In genomic region chr2:16069663-16069932, GRCh38 we compare ENCODE assay signal across 1 cellular context.
TF ChIP-seq lines count a peak whose summit lies in the region.

No MANE protein-coding gene starts in this region.

TF ChIP-seq in HepG2, 621 proteins besides CTCF, POLR2A, EP300 and RAD21 (continued from another document and continues in another):
- TF ChIP-seq ZBTB40 (IDR thresholded peaks at IDR 0.05), result no peak
- TF ChIP-seq ZBTB40 (CRISPR knock-in tag; IDR thresholded peaks at IDR 0.05), result no peak
- peak; percentile 34 for TF ChIP-seq KDM2A (CRISPR knock-in tag; IDR thresholded peaks at IDR 0.05; ENCODE audit: borderline replicate concordance, low read depth)
- TF ChIP-seq NFYB (CRISPR knock-in tag; IDR thresholded peaks at IDR 0.05), result peak; percentile 57
- TF ChIP-seq SATB2 (CRISPR knock-in tag; IDR thresholded peaks at IDR 0.05), result no peak
- TF ChIP-seq NR3C1 (CRISPR knock-in tag; IDR thresholded peaks at IDR 0.05), result no peak
- TF ChIP-seq SNAPC2 (CRISPR knock-in tag; IDR thresholded peaks at IDR 0.05), result peak; percentile 44; the same call in 1 of the 2 replicates
- no peak for TF ChIP-seq PRMT3 (CRISPR knock-in tag; IDR thresholded peaks at IDR 0.05; ENCODE audit: borderline replicate concordance, low read depth)
- TF ChIP-seq ZBTB26 (CRISPR knock-in tag; IDR thresholded peaks at IDR 0.05; ENCODE audit: borderline replicate concordance), result peak; percentile 98
- TF ChIP-seq ZNF75D (CRISPR knock-in tag; IDR thresholded peaks at IDR 0.05; ENCODE audit: borderline replicate concordance), result no peak
- TF ChIP-seq TFAP4 (IDR thresholded peaks at IDR 0.05; ENCODE audit: borderline replicate concordance, low read depth), result no peak
- TF ChIP-seq SALL1 (CRISPR knock-in tag; IDR thresholded peaks at IDR 0.05), result peak; percentile 53
- TF ChIP-seq TRIM22 (IDR thresholded peaks at IDR 0.05), result no peak
- TF ChIP-seq KIAA2018 (CRISPR knock-in tag; IDR thresholded peaks at IDR 0.05; ENCODE audit: borderline replicate concordance), result no peak
- TF ChIP-seq ZNF235 (CRISPR knock-in tag; IDR thresholded peaks at IDR 0.05; ENCODE audit: borderline replicate concordance), result no peak
- TF ChIP-seq STAT5B (CRISPR knock-in tag; IDR thresholded peaks at IDR 0.05), result no peak
- no peak for TF ChIP-seq ZNF780A (CRISPR knock-in tag; IDR thresholded peaks at IDR 0.05)
- 0 out of 2 replicates have a peak, but pooled peaks have one; percentile 20 for TF ChIP-seq SMAD3 (CRISPR knock-in tag; IDR thresholded peaks at IDR 0.05)
- TF ChIP-seq ZNF280D (CRISPR knock-in tag; IDR thresholded peaks at IDR 0.05), result peak; percentile 80; the same call in 1 of the 2 replicates
- TF ChIP-seq CEBPB (IDR thresholded peaks at IDR 0.05; ENCODE audit: borderline replicate concordance, low read depth, low read length), result peak; percentile 87
- TF ChIP-seq PATZ1 (CRISPR knock-in tag; IDR thresholded peaks at IDR 0.05), result peak; percentile 73
- no peak for TF ChIP-seq ZNF878 (CRISPR knock-in tag; IDR thresholded peaks at IDR 0.05)
- TF ChIP-seq MXI1 (IDR thresholded peaks at IDR 0.05; ENCODE audit: borderline replicate concordance, low read depth, low read length), result no peak
- peak; percentile 42 for TF ChIP-seq SAP130 (CRISPR knock-in tag; IDR thresholded peaks at IDR 0.05; ENCODE audit: low read depth)
- 0 out of 2 replicates have a peak, but pooled peaks have one; percentile 6 for TF ChIP-seq KLF9 (CRISPR knock-in tag; IDR thresholded peaks at IDR 0.05; ENCODE audit: low read depth)
- TF ChIP-seq NFIC (IDR thresholded peaks at IDR 0.05; ENCODE audit: low read length), result 0 out of 2 replicates have a peak, but pooled peaks have one; percentile 41
- TF ChIP-seq MZF1 (CRISPR knock-in tag; IDR thresholded peaks at IDR 0.05; ENCODE audit: borderline replicate concordance), result no peak
- TF ChIP-seq NPAS2 (CRISPR knock-in tag; IDR thresholded peaks at IDR 0.05; ENCODE audit: borderline replicate concordance), result no peak
- TF ChIP-seq CCDC6 (CRISPR knock-in tag; IDR thresholded peaks at IDR 0.05), result 0 out of 2 replicates have a peak, but pooled peaks have one; percentile 2
